23 cellular contexts compared by ENCODE assay signal in genomic region chr17:78225088-78225865, GRCh38. TPM values are rescaled to one million over a fixed set of nuclear protein-coding genes. Genes with fewer than 3 reads are reported as not detected.
DNase-seq lines count a peak whose midpoint lies in the region; ATAC-seq, FAIRE-seq and TF ChIP-seq lines count a peak whose summit lies in the region.
"Had no signal": no experiment of that assay in that cellular context is flagged by ENCODE, and none has a peak within 500 bp of the region (broad histone marks: within the 10 kb centered on the region; RNA-seq: fewer than 3 reads in every experiment).

No MANE protein-coding gene starts in this region.

- no peak overlapping the region for H3K4me2 ChIP-seq in K562 (ENCODE audit: insufficient read depth, low read length)

- POLR2A ChIA-PET in K562 (lab: Yijun Ruan, JAX): interaction anchor here (0.6 to 4.3 kb wide), 11 partner anchors 11 to 808 kb away, joined by 3 to 30 read pairs (median 3); partner anchors contain the start of gene BIRC5

- no peak overlapping the region for H3K9ac ChIP-seq in K562 (ENCODE audit: insufficient read depth in 1 of 2, low read depth in 2 of 2, low read length in 2 of 2)

- H3K4me3 ChIP-seq in BE2C (ENCODE audit: low read depth, low read length) (peak overlapping the region; percentile 27), K562 (no peak overlapping the region)
- H3K4me3 ChIP-seq: adrenal gland, ovary had no signal

- in situ Hi-C loops in K562 (cut with MboI): no loop called here

- no peaks in the 10 kb centered on the region for H3K79me2 ChIP-seq in K562 (ENCODE audit: control insufficient read depth, insufficient read depth, low read length)

- no peak for TF ChIP-seq EP300 in K562 (IDR thresholded peaks at IDR 0.05; ENCODE audit: low read length)

- no peaks in the 10 kb centered on the region for H3K27me3 ChIP-seq in BE2C
- no peaks in the 10 kb centered on the region for H3K27me3 ChIP-seq in K562 (ENCODE audit: control insufficient read depth in 2 of 2, insufficient read depth in 2 of 2, low read length in 2 of 2)
- H3K27me3 ChIP-seq: ovary had no signal

- peak overlapping the region; percentile 91 for H3K27ac Mint-ChIP-seq in nephron progenitor cell
- H3K27ac Mint-ChIP-seq: activated CD8-positive, alpha-beta memory T cell treated with anti-CD3 and anti-CD28 coated beads, Interleukin-2, amount 10 ng/mL, durations not matched to agents 7 days and 5 days; activated naive CD4-positive, alpha-beta T cell treated with anti-CD3 and anti-CD28 coated beads for 36 hours; natural killer cell treated with Interleukin-12 subunit alpha and Interleukin-12 subunit beta and Interleukin-15 and Interleukin-18, amount 100 ng/mL, for 72 hours; T-helper 2 cell treated with Interferon-gamma antibody and Interleukin-4, amounts not matched to agents 5 μg/mL and 100 μg/mL, for 36 hours; type B pancreatic cell had no signal

- DNase-seq in BE2C (no peak), K562 (ENCODE audit: extremely low read depth in 1 of 4, low spot score in 3 of 4) (no peak), nephron progenitor cell (no peak), HTR-8/SVneo (ENCODE audit: insufficient read length, low spot score) (no peak), iPS-NIHi11 (ENCODE audit: low spot score) (no peak)
- DNase-seq: activated CD8-positive, alpha-beta memory T cell treated with anti-CD3 and anti-CD28 coated beads, Interleukin-2, amount 10 ng/mL, durations not matched to agents 7 days and 5 days; activated naive CD4-positive, alpha-beta T cell treated with anti-CD3 and anti-CD28 coated beads for 36 hours; brain microvascular endothelial cell; kidney; NCI-H1930; ovary had no signal

- FAIRE-seq in K562 (lab: Jason Lieb, UNC) (no peak), HTR-8/SVneo (lab: Jason Lieb, UNC) (no peak)
- FAIRE-seq: kidney had no signal

- H3K4me1 ChIP-seq in BE2C: peaks cover 17% of the 10 kb centered on the region
- H3K4me1 ChIP-seq in K562 (replicated peaks in 1 of 2; ENCODE audit: control insufficient read depth in 2 of 2, insufficient read depth in 2 of 2, low read length in 2 of 2): peaks cover 0 to 12% of the 10 kb centered on the region in 2 experiments; a peak in 3 of 5 replicates
- H3K4me1 ChIP-seq: adrenal gland had no signal

- 0 out of 2 replicates have a peak, but pooled peaks have one; percentile 65 for TF ChIP-seq POLR2A in K562 (conservative IDR thresholded peaks at IDR 0.05)

- no peak overlapping the region for H3K27ac ChIP-seq in K562 (ENCODE audit: extremely low read depth, low read depth, low read length)
- H3K27ac ChIP-seq: brain microvascular endothelial cell, epithelial cell of prostate, ovary had no signal

- no peak overlapping the region for H2AFZ ChIP-seq in K562 (ENCODE audit: low read depth, low read length)

- H3K36me3 ChIP-seq in BE2C (peaks cover 25% of the 10 kb centered on the region), K562 (ENCODE audit: control insufficient read depth, insufficient read depth, low read length) (peaks cover 50% of the 10 kb centered on the region; the same call in 2 of the 3 replicates)
- H3K36me3 ChIP-seq: adrenal gland, brain microvascular endothelial cell, ovary had no signal

- 88% methylated on average over 14 of the region's 16 CpGs for WGBS in K562 (ENCODE audit: insufficient coverage, low coverage, missing lambda C conversion rate)

- H3K9me3 ChIP-seq in BE2C (no peaks in the 10 kb centered on the region), K562 (replicated peaks; ENCODE audit: control insufficient read depth, insufficient read depth, low read depth, low read length) (no peaks in the 10 kb centered on the region)
- H3K9me3 ChIP-seq: adrenal gland, ovary had no signal

- no peak overlapping the region for H3K4me3 Mint-ChIP-seq in nephron progenitor cell
- H3K4me3 Mint-ChIP-seq: activated CD8-positive, alpha-beta memory T cell treated with anti-CD3 and anti-CD28 coated beads, Interleukin-2, amount 10 ng/mL, durations not matched to agents 7 days and 5 days; activated naive CD4-positive, alpha-beta T cell treated with anti-CD3 and anti-CD28 coated beads for 36 hours; natural killer cell treated with Interleukin-12 subunit alpha and Interleukin-12 subunit beta and Interleukin-15 and Interleukin-18, amount 100 ng/mL, for 72 hours; T-helper 2 cell treated with Interferon-gamma antibody and Interleukin-4, amounts not matched to agents 5 μg/mL and 100 μg/mL, for 36 hours; type B pancreatic cell had no signal

- BruUV-seq in K562 (replicated peaks; lab: Mats Ljungman, UMichigan): no TSS peak

- intact Hi-C loops in K562 (cut with micrococcal nuclease): no loop called here

- H4K20me1 ChIP-seq in K562 (replicated peaks; ENCODE audit: control insufficient read depth, insufficient read depth, low read length): 0 out of 2 replicates have a peak, but pooled peaks cover 2% of the 10 kb centered on the region

- no peak for TF ChIP-seq RAD21 in K562 (CRISPR knock-in tag; conservative IDR thresholded peaks at IDR 0.05 in 1 of 2, IDR thresholded peaks at IDR 0.05 in 1 of 2)

- CTCF ChIA-PET in K562 (lab: Yijun Ruan, JAX; ENCODE audit: low intra/inter-chr PET ratio): no interaction called here

- no peaks in the 10 kb centered on the region for H3K9me1 ChIP-seq in K562 (ENCODE audit: control insufficient read depth, insufficient read depth, low read length)

- peaks cover 24% of the 10 kb centered on the region for H3K36me3 Mint-ChIP-seq in nephron progenitor cell (ENCODE audit: low read depth)
- H3K36me3 Mint-ChIP-seq: natural killer cell treated with Interleukin-12 subunit alpha and Interleukin-12 subunit beta and Interleukin-15 and Interleukin-18, amount 100 ng/mL, for 72 hours; type B pancreatic cell had no signal

- TF ChIP-seq CTCF in BE2C (IDR thresholded peaks at IDR 0.05; ENCODE audit: low read depth, low read length) (no peak), K562 (IDR thresholded peaks at IDR 0.05 in 2 of 3, conservative IDR thresholded peaks at IDR 0.05 in 1 of 3; ENCODE audit: insufficient read depth in 2 of 3, low read depth in 1 of 3, low read length in 3 of 3) (no peak), nephron progenitor cell (IDR thresholded peaks at IDR 0.05) (no peak)

- H3K27me3 Mint-ChIP-seq in nephron progenitor cell (ENCODE audit: low read depth, poor library complexity): peaks cover 28% of the 10 kb centered on the region

- peak; percentile 16; the same call in 2 of the 3 replicates for ATAC-seq in K562
- no peak for ATAC-seq in GM21526 (IDR thresholded peaks at IDR 0.05; ENCODE audit: low FRiP score, unreplicated experiment)
- ATAC-seq in GM21825 (IDR thresholded peaks at IDR 0.05; ENCODE audit: unreplicated experiment): no peak
- ATAC-seq: activated CD8-positive, alpha-beta memory T cell treated with anti-CD3 and anti-CD28 coated beads, Interleukin-2, amount 10 ng/mL, durations not matched to agents 7 days and 5 days; natural killer cell treated with Interleukin-12 subunit alpha and Interleukin-12 subunit beta and Interleukin-15 and Interleukin-18, amount 100 ng/mL, for 72 hours had no signal

- H3K4me1 Mint-ChIP-seq in nephron progenitor cell: peaks cover 14% of the 10 kb centered on the region

- H3K9me3 Mint-ChIP-seq in nephron progenitor cell: no peaks in the 10 kb centered on the region
- H3K9me3 Mint-ChIP-seq: activated naive CD4-positive, alpha-beta T cell treated with anti-CD3 and anti-CD28 coated beads for 36 hours; natural killer cell treated with Interleukin-12 subunit alpha and Interleukin-12 subunit beta and Interleukin-15 and Interleukin-18, amount 100 ng/mL, for 72 hours; T-helper 2 cell treated with Interferon-gamma antibody and Interleukin-4, amounts not matched to agents 5 μg/mL and 100 μg/mL, for 36 hours; type B pancreatic cell had no signal

RNA-seq across cellular contexts. Expression of gene TMEM235, which starts 6.2 kb away (rescaled TPM):
- polyA plus RNA-seq in BE2C (2012; ENCODE audit: insufficient read depth, insufficient read length, low read depth): not detected
- not detected for polyA plus RNA-seq in PFSK-1 (2012; ENCODE audit: insufficient read length, low read depth)
- not detected in 2 replicates for total RNA-seq in K562 (2011; cell fraction: chromatin; rRNA removed; ENCODE audit: low replicate concordance)
- 0.17 TPM in 1 of 2 replicates, not detected in the other for total RNA-seq in K562 (2011; cell fraction: nucleolus; rRNA removed)
- total RNA-seq in K562 (2011; cell fraction: nucleoplasm; rRNA removed): not detected in 2 replicates
- total RNA-seq in K562 (2014; rRNA removed) (not detected in 2 replicates), K562 (2014; rRNA removed; fragmentation: Illumina TruSeq; extraction: Trizol) (not detected in 2 replicates), K562 (2015; rRNA removed; fragmentation: Illumina TruSeq; extraction: Trizol) (not detected in 2 replicates), K562 (2021) (not detected in 2 replicates)
- polyA plus RNA-seq in K562 (2011; rRNA removed) (not detected in 2 replicates), K562 (2014; fragmentation: Illumina TruSeq; extraction: Trizol) (not detected in 2 replicates), K562 (2014; fragmentation: Nextera tagmentation; extraction: Ambion mirVana) (not detected), K562 (2014; rRNA removed) (not detected in 2 replicates)
- not detected in 2 replicates for polyA plus RNA-seq in K562 (2011; cell fraction: cytosol; rRNA removed)
- polyA plus RNA-seq in K562 (2011; cell fraction: nucleus; rRNA removed): not detected in 2 replicates
- polyA plus RNA-seq in K562 (2012): not detected in 2 replicates
- polyA minus RNA-seq in K562 (2011; rRNA and poly(A)+ RNA removed): not detected in 2 replicates
- polyA minus RNA-seq in K562 (2011; cell fraction: cytosol; rRNA and poly(A)+ RNA removed): not detected in 2 replicates
- polyA minus RNA-seq in K562 (2011; cell fraction: nucleus; rRNA and poly(A)+ RNA removed): not detected in 2 replicates
- total RNA-seq: activated CD8-positive, alpha-beta memory T cell treated with anti-CD3 and anti-CD28 coated beads, Interleukin-2, amount 10 ng/mL, durations not matched to agents 7 days and 5 days; activated naive CD4-positive, alpha-beta T cell treated with anti-CD3 and anti-CD28 coated beads for 36 hours; adrenal gland; chondrocyte; kidney; lower leg skin; M059J; natural killer cell treated with Interleukin-12 subunit alpha and Interleukin-12 subunit beta and Interleukin-15 and Interleukin-18, amount 100 ng/mL, for 72 hours; ovary had no signal
- polyA plus RNA-seq: AG04450 had no signal

RNA-seq across cellular contexts. Expression of gene BIRC5, which starts 11.2 kb away (rescaled TPM):
- polyA plus RNA-seq in BE2C (2012; ENCODE audit: insufficient read depth, insufficient read length, low read depth): 12.0 TPM
- polyA plus RNA-seq in PFSK-1 (2012; ENCODE audit: insufficient read length, low read depth): 45.1 TPM
- total RNA-seq in K562 (2011; cell fraction: chromatin; rRNA removed; ENCODE audit: low replicate concordance): 88.6 and 104 TPM in 2 replicates
- total RNA-seq in K562 (2011; cell fraction: nucleolus; rRNA removed): 92.8 and 99.1 TPM in 2 replicates
- total RNA-seq in K562 (2011; cell fraction: nucleoplasm; rRNA removed): 114 and 121 TPM in 2 replicates
- total RNA-seq in K562 (2014; rRNA removed) (114 and 140 TPM in 2 replicates), K562 (2014; rRNA removed; fragmentation: Illumina TruSeq; extraction: Trizol) (79.1 and 79.9 TPM in 2 replicates), K562 (2015; rRNA removed; fragmentation: Illumina TruSeq; extraction: Trizol) (101 and 106 TPM in 2 replicates), K562 (2021) (101 and 104 TPM in 2 replicates)
- polyA plus RNA-seq in K562 (2011; rRNA removed) (61.4 and 64.4 TPM in 2 replicates), K562 (2014; fragmentation: Illumina TruSeq; extraction: Trizol) (74.6 and 88.8 TPM in 2 replicates), K562 (2014; fragmentation: Nextera tagmentation; extraction: Ambion mirVana) (100 to 1,000 TPM in 1 of 2 experiments, 10 to 100 TPM in 1; 98.2 to 107 TPM), K562 (2014; rRNA removed) (127 and 155 TPM in 2 replicates)
- 55.7 and 67.4 TPM in 2 replicates for polyA plus RNA-seq in K562 (2011; cell fraction: cytosol; rRNA removed)
- 37.3 and 40.7 TPM in 2 replicates for polyA plus RNA-seq in K562 (2011; cell fraction: nucleus; rRNA removed)
- polyA plus RNA-seq in K562 (2012): 67.7 and 78.4 TPM in 2 replicates
- polyA minus RNA-seq in K562 (2011; rRNA and poly(A)+ RNA removed): 83.8 and 87.5 TPM in 2 replicates
- 34.3 and 38.4 TPM in 2 replicates for polyA minus RNA-seq in K562 (2011; cell fraction: cytosol; rRNA and poly(A)+ RNA removed)
- polyA minus RNA-seq in K562 (2011; cell fraction: nucleus; rRNA and poly(A)+ RNA removed): 36.9 and 58.9 TPM in 2 replicates

RNA-seq across cellular contexts. Expression of gene AFMID, which starts 38.1 kb away (rescaled TPM):
- 36.4 TPM for polyA plus RNA-seq in BE2C (2012; ENCODE audit: insufficient read depth, insufficient read length, low read depth)
- 29.8 TPM for polyA plus RNA-seq in PFSK-1 (2012; ENCODE audit: insufficient read length, low read depth)
- total RNA-seq in K562 (2011; cell fraction: chromatin; rRNA removed; ENCODE audit: low replicate concordance): 125 and 253 TPM in 2 replicates
- total RNA-seq in K562 (2011; cell fraction: nucleolus; rRNA removed): 134 and 153 TPM in 2 replicates
- total RNA-seq in K562 (2011; cell fraction: nucleoplasm; rRNA removed): 139 and 167 TPM in 2 replicates
- total RNA-seq in K562 (2014; rRNA removed) (68.1 and 101 TPM in 2 replicates), K562 (2014; rRNA removed; fragmentation: Illumina TruSeq; extraction: Trizol) (63.4 and 70.4 TPM in 2 replicates), K562 (2015; rRNA removed; fragmentation: Illumina TruSeq; extraction: Trizol) (61.8 and 62.1 TPM in 2 replicates), K562 (2021) (67.3 and 74.0 TPM in 2 replicates)
- polyA plus RNA-seq in K562 (2011; rRNA removed) (73.8 and 74.4 TPM in 2 replicates), K562 (2014; fragmentation: Illumina TruSeq; extraction: Trizol) (119 and 133 TPM in 2 replicates), K562 (2014; fragmentation: Nextera tagmentation; extraction: Ambion mirVana) (100 to 1,000 TPM in 1 of 2 experiments, 10 to 100 TPM in 1; 80.3 to 188 TPM), K562 (2014; rRNA removed) (95.7 and 110 TPM in 2 replicates)
- polyA plus RNA-seq in K562 (2011; cell fraction: cytosol; rRNA removed): 85.6 and 94.0 TPM in 2 replicates
- polyA plus RNA-seq in K562 (2011; cell fraction: nucleus; rRNA removed): 83.1 and 130 TPM in 2 replicates
- 61.5 and 73.9 TPM in 2 replicates for polyA plus RNA-seq in K562 (2012)
- polyA minus RNA-seq in K562 (2011; rRNA and poly(A)+ RNA removed): 81.4 and 85.1 TPM in 2 replicates
- 32.2 and 35.0 TPM in 2 replicates for polyA minus RNA-seq in K562 (2011; cell fraction: cytosol; rRNA and poly(A)+ RNA removed)
- polyA minus RNA-seq in K562 (2011; cell fraction: nucleus; rRNA and poly(A)+ RNA removed): 27.0 and 36.4 TPM in 2 replicates

RNA-seq across cellular contexts. Expression of gene TK1, which starts 38.4 kb away (rescaled TPM):
- 22.1 TPM for polyA plus RNA-seq in BE2C (2012; ENCODE audit: insufficient read depth, insufficient read length, low read depth)
- polyA plus RNA-seq in PFSK-1 (2012; ENCODE audit: insufficient read length, low read depth): 74.2 TPM
- 24.3 and 89.6 TPM in 2 replicates for total RNA-seq in K562 (2011; cell fraction: chromatin; rRNA removed; ENCODE audit: low replicate concordance)
- total RNA-seq in K562 (2011; cell fraction: nucleolus; rRNA removed): 88.4 and 100 TPM in 2 replicates
- total RNA-seq in K562 (2011; cell fraction: nucleoplasm; rRNA removed): 53.4 and 62.0 TPM in 2 replicates
- total RNA-seq in K562 (2014; rRNA removed): 195 and 231 TPM in 2 replicates
- total RNA-seq in K562 (2014; rRNA removed; fragmentation: Illumina TruSeq; extraction: Trizol): 45.0 and 59.5 TPM in 2 replicates
- total RNA-seq in K562 (2015; rRNA removed; fragmentation: Illumina TruSeq; extraction: Trizol): 97.7 and 98.0 TPM in 2 replicates
- 198 TPM in 2 replicates for total RNA-seq in K562 (2021)
- 123 and 130 TPM in 2 replicates for polyA plus RNA-seq in K562 (2011; rRNA removed)
- 232 and 546 TPM in 2 replicates for polyA plus RNA-seq in K562 (2011; cell fraction: cytosol; rRNA removed)
- polyA plus RNA-seq in K562 (2011; cell fraction: nucleus; rRNA removed): 82.4 and 119 TPM in 2 replicates
- polyA plus RNA-seq in K562 (2012): 204 and 231 TPM in 2 replicates
- polyA plus RNA-seq in K562 (2014; fragmentation: Illumina TruSeq; extraction: Trizol): 103 and 216 TPM in 2 replicates
- 10 to 100 TPM in 1 of 2 experiments, 1 to 10 TPM in 1; 8.4 to 29.9 TPM for polyA plus RNA-seq in K562 (2014; fragmentation: Nextera tagmentation; extraction: Ambion mirVana)
- 192 and 280 TPM in 2 replicates for polyA plus RNA-seq in K562 (2014; rRNA removed)
- polyA minus RNA-seq in K562 (2011; rRNA and poly(A)+ RNA removed): 86.2 and 149 TPM in 2 replicates
- 121 and 135 TPM in 2 replicates for polyA minus RNA-seq in K562 (2011; cell fraction: cytosol; rRNA and poly(A)+ RNA removed)
- polyA minus RNA-seq in K562 (2011; cell fraction: nucleus; rRNA and poly(A)+ RNA removed): 32.2 and 35.5 TPM in 2 replicates

RNA-seq across cellular contexts. Expression of gene SYNGR2, which starts 56.9 kb away (rescaled TPM):
- 76.9 TPM for polyA plus RNA-seq in BE2C (2012; ENCODE audit: insufficient read depth, insufficient read length, low read depth)
- 88.3 TPM for polyA plus RNA-seq in PFSK-1 (2012; ENCODE audit: insufficient read length, low read depth)
- total RNA-seq in K562 (2011; cell fraction: chromatin; rRNA removed; ENCODE audit: low replicate concordance): 68.6 and 254 TPM in 2 replicates
- total RNA-seq in K562 (2011; cell fraction: nucleolus; rRNA removed): 327 and 339 TPM in 2 replicates
- 222 and 253 TPM in 2 replicates for total RNA-seq in K562 (2011; cell fraction: nucleoplasm; rRNA removed)
- total RNA-seq in K562 (2014; rRNA removed) (87.8 and 120 TPM in 2 replicates), K562 (2014; rRNA removed; fragmentation: Illumina TruSeq; extraction: Trizol) (29.7 and 44.9 TPM in 2 replicates), K562 (2015; rRNA removed; fragmentation: Illumina TruSeq; extraction: Trizol) (68.0 and 68.2 TPM in 2 replicates), K562 (2021) (173 and 185 TPM in 2 replicates)
- polyA plus RNA-seq in K562 (2011; rRNA removed) (159 and 208 TPM in 2 replicates), K562 (2014; fragmentation: Illumina TruSeq; extraction: Trizol) (167 and 172 TPM in 2 replicates), K562 (2014; fragmentation: Nextera tagmentation; extraction: Ambion mirVana) (1 to 10 TPM; 1.4 to 7.6 TPM), K562 (2014; rRNA removed) (140 and 156 TPM in 2 replicates)
- 393 and 921 TPM in 2 replicates for polyA plus RNA-seq in K562 (2011; cell fraction: cytosol; rRNA removed)
- 163 and 222 TPM in 2 replicates for polyA plus RNA-seq in K562 (2011; cell fraction: nucleus; rRNA removed)
- polyA plus RNA-seq in K562 (2012): 104 and 149 TPM in 2 replicates
- 64.8 and 150 TPM in 2 replicates for polyA minus RNA-seq in K562 (2011; rRNA and poly(A)+ RNA removed)
- 129 and 147 TPM in 2 replicates for polyA minus RNA-seq in K562 (2011; cell fraction: cytosol; rRNA and poly(A)+ RNA removed)
- polyA minus RNA-seq in K562 (2011; cell fraction: nucleus; rRNA and poly(A)+ RNA removed): 33.9 and 38.4 TPM in 2 replicates
